Comparison of ENCODE assay signal across 9 cellular contexts in genomic region chrX:149539283-149540132, GRCh38. TPM values are rescaled to one million over a fixed set of nuclear protein-coding genes. Genes with fewer than 3 reads are reported as not detected.
DNase-seq lines count a peak whose midpoint lies in the region; ATAC-seq and TF ChIP-seq lines count a peak whose summit lies in the region.
"Had no signal": no experiment of that assay in that cellular context is flagged by ENCODE, and none has a peak within 500 bp of the region (broad histone marks: within the 10 kb centered on the region; RNA-seq: fewer than 3 reads in every experiment).

No MANE protein-coding gene starts in this region.

- H3K9ac ChIP-seq in BLaER1 = peak overlapping the region; percentile 41; the same call in 1 of the 2 replicates

- H3K27me3 ChIP-seq in BLaER1 (no peaks in the 10 kb centered on the region), right lobe of liver (no peaks in the 10 kb centered on the region)

- WGBS in right lobe of liver (ENCODE audit: insufficient coverage, low coverage, low lambda C conversion rate, missing lambda C conversion rate) = 25% methylated on average over 27 of the region's 34 CpGs

- H3K9me3 ChIP-seq in BLaER1 = peaks cover 10% of the 10 kb centered on the region; the same call in 1 of the 2 replicates
- H3K9me3 ChIP-seq in right lobe of liver = no peaks in the 10 kb centered on the region

- ATAC-seq in GM19372 (IDR thresholded peaks at IDR 0.05; ENCODE audit: low read depth, unreplicated experiment) (peak; percentile 32), HG03520 (IDR thresholded peaks at IDR 0.05; ENCODE audit: unreplicated experiment) (peak; percentile 30), right lobe of liver (peak; percentile 57 to 68 (median 62))

- peak overlapping the region; percentile 66 for H3K4me3 ChIP-seq in BLaER1
- peak overlapping the region; percentile 36 to 46 (median 43) for H3K4me3 ChIP-seq in right lobe of liver

- no peaks in the 10 kb centered on the region for H4K20me1 ChIP-seq in BLaER1

- H3K36me3 ChIP-seq in BLaER1 (no peaks in the 10 kb centered on the region), right lobe of liver (no peaks in the 10 kb centered on the region)

- H3K4me1 ChIP-seq in BLaER1 = peaks cover 7% of the 10 kb centered on the region; the same call in 1 of the 2 replicates
- no peaks in the 10 kb centered on the region for H3K4me1 ChIP-seq in right lobe of liver

- H3K4me2 ChIP-seq in BLaER1 = peak overlapping the region; percentile 60

- intact Hi-C loops in right lobe of liver (cut with DNase I) = no loop called here

- DNase-seq in NCI-H748 (lab: John Stamatoyannopoulos, UW; ENCODE audit: unreplicated experiment) (peak; percentile 96), dermis blood vessel endothelial cell (peak; percentile 93), right lobe of liver (peak; percentile 88 to 91 (median 88))
- peak; percentile 31 to 62 for DNase-seq in activated CD4-positive, alpha-beta T cell treated with anti-CD3 and anti-CD28 coated beads, Interleukin-2, amount 50 U/mL, for 24 hours (ENCODE audit: low read depth in 1 of 2, low spot score in 1 of 2)
- peak; percentile 71 to 88 for DNase-seq in stimulated activated CD4-positive, alpha-beta T cell treated with anti-CD3 and anti-CD28 coated beads, Interleukin-4, amount 100 ng/mL, for 4 hours

- no peak overlapping the region for H3K27ac ChIP-seq in BLaER1
- no peak overlapping the region for H3K27ac ChIP-seq in right lobe of liver

- no peak for TF ChIP-seq POLR2A in right lobe of liver (IDR thresholded peaks at IDR 0.05)

- no peak for TF ChIP-seq CTCF in right lobe of liver (IDR thresholded peaks at IDR 0.05)

RNA-seq across cellular contexts. Expression of gene EOLA1, which starts 1.3 kb away (rescaled TPM):
- total RNA-seq in dermis blood vessel endothelial cell (15.5 and 23.1 TPM in 2 replicates), right lobe of liver (10 to 100 TPM in 4 of 6 experiments, 1 to 10 TPM in 2; 5.2 to 13.3 (median 11.7) TPM)

RNA-seq across cellular contexts. Expression of gene HSFX3, which starts 10.2 kb away (rescaled TPM):
- total RNA-seq in dermis blood vessel endothelial cell (not detected in 2 replicates), right lobe of liver (not detected)
- total RNA-seq: T-helper 1 cell treated with Interleukin-12 subunit alpha and Interleukin-12 subunit beta and Interleukin-4 antibody, amounts not matched to agents 30 ng/mL and 1 ng/mL, for 36 hours had no signal

RNA-seq across cellular contexts. Expression of gene IDS, which starts 34.4 kb away (rescaled TPM):
- total RNA-seq in dermis blood vessel endothelial cell (26.4 and 36.1 TPM in 2 replicates), right lobe of liver (10 to 100 TPM; 12.7 to 27.3 (median 20.0) TPM)

RNA-seq across cellular contexts. Expression of gene MAGEA9B, which starts 47.8 kb away (rescaled TPM):
- total RNA-seq in dermis blood vessel endothelial cell (not detected in 2 replicates), right lobe of liver (not detected)
- total RNA-seq: T-helper 1 cell treated with Interleukin-12 subunit alpha and Interleukin-12 subunit beta and Interleukin-4 antibody, amounts not matched to agents 30 ng/mL and 1 ng/mL, for 36 hours had no signal

RNA-seq across cellular contexts. Expression of gene HSFX2, which starts 55.6 kb away (rescaled TPM):
- total RNA-seq in dermis blood vessel endothelial cell (0.37 TPM in 1 of 2 replicates, not detected in the other), right lobe of liver (not detected)
